In genomic region chr7:157339777-157340677, GRCh38 we compare ENCODE assay signal across 8 cellular contexts. TPM values are rescaled to one million over a fixed set of nuclear protein-coding genes. Genes with fewer than 3 reads are reported as not detected.
A peak's percentile ranks its signal among the peaks of the same experiment; 100 is the strongest.
DNase-seq lines count a peak whose midpoint lies in the region; ATAC-seq, FAIRE-seq and TF ChIP-seq lines count a peak whose summit lies in the region.

No MANE protein-coding gene starts in this region.

- peaks cover 2% of the 10 kb centered on the region; the same call in 1 of the 2 replicates for H3K36me3 ChIP-seq in BE2C
- no peaks in the 10 kb centered on the region for H3K36me3 ChIP-seq in bronchial epithelial cell (ENCODE audit: control insufficient read depth, insufficient read depth, low read length)

- no peaks in the 10 kb centered on the region; the same call in 1 of the 2 replicates for H3K4me1 ChIP-seq in BE2C

- H3K9me3 ChIP-seq in BE2C, result no peaks in the 10 kb centered on the region

- H3K4me3 ChIP-seq in BE2C (ENCODE audit: low read depth, low read length) (no peak overlapping the region), NB4 (ENCODE audit: low read depth, low read length) (peak overlapping the region; percentile 99), WI38 (ENCODE audit: low read depth, low read length) (peak overlapping the region; percentile 27), bronchial epithelial cell (ENCODE audit: low read depth, low read length) (no peak overlapping the region)

- no peak for ATAC-seq in HG02970 (IDR thresholded peaks at IDR 0.05; ENCODE audit: low FRiP score, unreplicated experiment)

- H3K27me3 ChIP-seq in BE2C (no peaks in the 10 kb centered on the region), bronchial epithelial cell (ENCODE audit: control insufficient read depth, insufficient read depth, low read length) (no peaks in the 10 kb centered on the region)

- no peak for FAIRE-seq in bronchial epithelial cell (lab: Jason Lieb, UNC)

- DNase-seq in BE2C (peak; percentile 63), GM19238 (ENCODE audit: insufficient read length, low spot score) (peak; percentile 50), NB4 (ENCODE audit: low read depth) (peak; percentile 85), bronchial epithelial cell (ENCODE audit: low read depth) (peak; percentile 65), iris pigment epithelial cell (ENCODE audit: low read depth) (peak; percentile 68)
- DNase-seq in stimulated activated CD4-positive, alpha-beta T cell treated with anti-CD3 and anti-CD28 coated beads, Interleukin-1b, Interleukin-23, amount 100 ng/mL, for 4 hours (ENCODE audit: low read depth in 2 of 2), result peak; percentile 49 to 55

- TF ChIP-seq CTCF in BE2C (IDR thresholded peaks at IDR 0.05; ENCODE audit: low read depth, low read length) (peak; percentile 97), NB4 (IDR thresholded peaks at IDR 0.05; ENCODE audit: low read depth, low read length) (peak; percentile 99), WI38 (IDR thresholded peaks at IDR 0.05; ENCODE audit: low read depth, low read length) (peak; percentile 87), bronchial epithelial cell (IDR thresholded peaks at IDR 0.05; ENCODE audit: insufficient read depth, low read length, severe bottlenecking) (peak; percentile 66)

- TF ChIP-seq POLR2A in NB4 (IDR thresholded peaks at IDR 0.05; ENCODE audit: extremely low read depth, insufficient read length), result no peak

RNA-seq across cellular contexts. Expression of gene DNAJB6, which starts 3.2 kb away (rescaled TPM):
- 178 TPM for polyA plus RNA-seq in BE2C (2012; ENCODE audit: insufficient read depth, insufficient read length, low read depth)
- total RNA-seq in bronchial epithelial cell, result 87.9 and 113 TPM in 2 replicates

Comparison
In these comparisons a context has a peak if more than half of its experiments do, and no peak if none do; other contexts are left out.
1. H3K4me3 ChIP-seq: peak in NB4 (single experiment) and WI38 (single experiment); none in BE2C (single experiment) and bronchial epithelial cell (single experiment).
2. Peak in every context shown above with its lines, with median percentiles within 50 percentile points of each other: DNase-seq and CTCF ChIP-seq.